16 cellular contexts compared by ENCODE assay signal in genomic region chr1:221574529-221574928, GRCh38.
"Had no signal": no experiment of that assay in that cellular context is flagged by ENCODE, and none has a peak within 500 bp of the region (broad histone marks: within the 10 kb centered on the region; RNA-seq: fewer than 3 reads in every experiment).

No MANE protein-coding gene starts in this region.

- H3K9ac ChIP-seq: parathyroid adenoma had no signal

- H3K9me3 ChIP-seq: ascending aorta, neutrophil, testis had no signal

- H3K36me3 ChIP-seq: ascending aorta, neutrophil had no signal

- H3K4me1 Mint-ChIP-seq: activated CD4-positive, alpha-beta T cell treated with anti-CD3 and anti-CD28 coated beads, Interleukin-2, amount 10 ng/mL, durations not matched to agents 24 days and 14 days; activated naive CD4-positive, alpha-beta T cell treated with anti-CD3 and anti-CD28 coated beads, Interleukin-2, amount 10 ng/mL, durations not matched to agents 7 days and 5 days; stimulated activated effector memory CD8-positive, alpha-beta T cell treated with anti-CD3 and anti-CD28 coated beads, Interleukin-12 subunit alpha, Interleukin-12 subunit beta, amount 100 ng/mL, for 72 hours had no signal

- H3K4me3 Mint-ChIP-seq: activated CD4-positive, alpha-beta T cell treated with anti-CD3 and anti-CD28 coated beads, Interleukin-2, amount 10 ng/mL, durations not matched to agents 24 days and 14 days; activated CD8-positive, alpha-beta T cell treated with anti-CD3 and anti-CD28 coated beads for 36 hours; activated naive CD4-positive, alpha-beta T cell treated with anti-CD3 and anti-CD28 coated beads, Interleukin-2, amount 10 ng/mL, durations not matched to agents 7 days and 5 days; activated T-cell treated with anti-CD3 and anti-CD28 coated beads, Interleukin-2, amount 50 U/mL, for 4 hours; effector memory CD8-positive, alpha-beta T cell; natural killer cell treated with Interleukin-12 subunit alpha and Interleukin-12 subunit beta and Interleukin-15 and Interleukin-18, amount 100 ng/mL, for 72 hours; stimulated activated effector memory CD8-positive, alpha-beta T cell treated with anti-CD3 and anti-CD28 coated beads, Interleukin-12 subunit alpha, Interleukin-12 subunit beta, amount 100 ng/mL, for 72 hours; type B pancreatic cell had no signal

- H2AFZ ChIP-seq: parathyroid adenoma had no signal

- H3K4me3 ChIP-seq: ascending aorta, testis had no signal

- H3K9me3 Mint-ChIP-seq: activated CD4-positive, alpha-beta T cell treated with anti-CD3 and anti-CD28 coated beads, Interleukin-2, amount 10 ng/mL, durations not matched to agents 24 days and 14 days; activated CD8-positive, alpha-beta T cell treated with anti-CD3 and anti-CD28 coated beads for 36 hours; activated naive CD4-positive, alpha-beta T cell treated with anti-CD3 and anti-CD28 coated beads, Interleukin-2, amount 10 ng/mL, durations not matched to agents 7 days and 5 days; effector memory CD8-positive, alpha-beta T cell; natural killer cell treated with Interleukin-12 subunit alpha and Interleukin-12 subunit beta and Interleukin-15 and Interleukin-18, amount 100 ng/mL, for 72 hours; stimulated activated effector memory CD8-positive, alpha-beta T cell treated with anti-CD3 and anti-CD28 coated beads, Interleukin-12 subunit alpha, Interleukin-12 subunit beta, amount 100 ng/mL, for 72 hours had no signal

- H3K4me1 ChIP-seq: ascending aorta, parathyroid adenoma, testis had no signal

- H3K36me3 Mint-ChIP-seq: activated naive CD4-positive, alpha-beta T cell treated with anti-CD3 and anti-CD28 coated beads, Interleukin-2, amount 10 ng/mL, durations not matched to agents 7 days and 5 days; stimulated activated effector memory CD8-positive, alpha-beta T cell treated with anti-CD3 and anti-CD28 coated beads, Interleukin-12 subunit alpha, Interleukin-12 subunit beta, amount 100 ng/mL, for 72 hours; type B pancreatic cell had no signal

- DNase-seq: activated CD4-positive, alpha-beta T cell treated with anti-CD3 and anti-CD28 coated beads, Interleukin-2, amount 10 ng/mL, durations not matched to agents 24 days and 14 days; activated CD8-positive, alpha-beta T cell treated with anti-CD3 and anti-CD28 coated beads for 36 hours; activated naive CD4-positive, alpha-beta T cell treated with anti-CD3 and anti-CD28 coated beads, Interleukin-2, amount 10 ng/mL, durations not matched to agents 7 days and 5 days; activated T-cell treated with anti-CD3 and anti-CD28 coated beads, Interleukin-2, amount 50 U/mL, for 4 hours; effector memory CD8-positive, alpha-beta T cell; foreskin melanocyte; stimulated activated CD4-positive, alpha-beta T cell treated with anti-CD3 and anti-CD28 coated beads, Interleukin-4, amount 100 ng/mL, for 24 hours; T1000; testis had no signal

- H3K27me3 Mint-ChIP-seq: activated CD8-positive, alpha-beta T cell treated with anti-CD3 and anti-CD28 coated beads for 36 hours; activated naive CD4-positive, alpha-beta T cell treated with anti-CD3 and anti-CD28 coated beads, Interleukin-2, amount 10 ng/mL, durations not matched to agents 7 days and 5 days; type B pancreatic cell had no signal

- H3K27ac Mint-ChIP-seq: activated CD4-positive, alpha-beta T cell treated with anti-CD3 and anti-CD28 coated beads, Interleukin-2, amount 10 ng/mL, durations not matched to agents 24 days and 14 days; activated CD8-positive, alpha-beta T cell treated with anti-CD3 and anti-CD28 coated beads for 36 hours; activated naive CD4-positive, alpha-beta T cell treated with anti-CD3 and anti-CD28 coated beads, Interleukin-2, amount 10 ng/mL, durations not matched to agents 7 days and 5 days; effector memory CD8-positive, alpha-beta T cell; natural killer cell treated with Interleukin-12 subunit alpha and Interleukin-12 subunit beta and Interleukin-15 and Interleukin-18, amount 100 ng/mL, for 72 hours; stimulated activated effector memory CD8-positive, alpha-beta T cell treated with anti-CD3 and anti-CD28 coated beads, Interleukin-12 subunit alpha, Interleukin-12 subunit beta, amount 100 ng/mL, for 72 hours; type B pancreatic cell had no signal

- H3K27me3 ChIP-seq: ascending aorta, neutrophil, testis had no signal

- ATAC-seq: activated CD8-positive, alpha-beta T cell treated with anti-CD3 and anti-CD28 coated beads for 36 hours; activated T-cell treated with anti-CD3 and anti-CD28 coated beads, Interleukin-2, amount 50 U/mL, for 4 hours; effector memory CD8-positive, alpha-beta T cell; natural killer cell treated with Interleukin-12 subunit alpha and Interleukin-12 subunit beta and Interleukin-15 and Interleukin-18, amount 100 ng/mL, for 72 hours; stimulated activated effector memory CD8-positive, alpha-beta T cell treated with anti-CD3 and anti-CD28 coated beads, Interleukin-12 subunit alpha, Interleukin-12 subunit beta, amount 100 ng/mL, for 72 hours had no signal

- H3K27ac ChIP-seq: ascending aorta, epithelial cell of prostate, neutrophil, parathyroid adenoma, testis had no signal
